1 cellular context compared by ENCODE assay signal in the genomic region with DNA sequence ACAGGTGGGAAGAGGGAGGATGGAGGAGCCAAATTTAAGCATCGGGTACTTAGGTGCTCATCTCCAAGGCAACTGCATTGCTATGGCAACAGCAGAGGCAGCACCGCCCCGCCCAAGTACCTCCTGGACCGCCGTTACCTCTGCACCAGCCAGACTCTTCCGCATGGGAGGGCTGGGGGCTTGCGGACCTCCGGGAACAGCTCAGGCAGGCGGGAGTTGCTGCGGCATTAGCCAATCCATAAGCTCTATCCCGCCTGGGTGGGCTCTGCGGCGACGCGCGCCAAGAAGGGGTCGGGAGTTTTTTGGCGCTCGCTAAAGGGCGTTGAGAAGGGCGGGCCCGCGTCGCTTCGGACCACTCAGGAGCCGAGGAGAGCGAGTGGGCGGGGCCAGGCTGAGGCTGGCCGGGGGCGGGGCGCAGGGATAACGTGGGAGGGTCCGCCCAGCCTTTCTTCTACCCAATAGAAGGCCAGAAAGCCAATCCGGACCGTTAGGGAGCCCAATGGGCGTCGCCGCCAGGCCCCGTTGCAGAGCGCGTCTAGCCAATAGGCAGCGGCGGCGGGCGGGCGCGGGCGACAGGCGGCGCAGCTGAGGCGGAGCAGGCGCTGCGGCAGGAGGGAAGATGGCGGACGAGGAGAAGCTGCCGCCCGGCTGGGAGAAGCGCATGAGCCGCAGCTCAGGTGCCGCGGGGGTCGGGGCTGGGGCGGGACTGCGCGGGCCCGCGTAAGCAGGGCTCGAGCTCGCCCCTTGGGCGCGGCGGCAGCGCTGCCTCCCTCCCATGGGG.
TF ChIP-seq lines count a peak whose summit lies in the region.

PIN1 (plus strand) TSS at position 593 of the 781 bp plus-strand sequence; CDS start at position 620, 27 bp downstream.

TF ChIP-seq in K562, 482 proteins besides CTCF, POLR2A, EP300 and RAD21 (continued from another document):
- TF ChIP-seq, protein P1, sequence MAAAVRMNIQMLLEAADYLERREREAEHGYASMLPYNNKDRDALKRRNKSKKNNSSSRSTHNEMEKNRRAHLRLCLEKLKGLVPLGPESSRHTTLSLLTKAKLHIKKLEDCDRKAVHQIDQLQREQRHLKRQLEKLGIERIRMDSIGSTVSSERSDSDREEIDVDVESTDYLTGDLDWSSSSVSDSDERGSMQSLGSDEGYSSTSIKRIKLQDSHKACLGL (CRISPR knock-in tag; IDR thresholded peaks at IDR 0.05; ENCODE audit: borderline replicate concordance, poor library complexity, severe bottlenecking): no peak
- no peak for TF ChIP-seq GABPA (tag; conservative IDR thresholded peaks at IDR 0.05; ENCODE audit: low read depth)
- no peak for TF ChIP-seq DPF2 (IDR thresholded peaks at IDR 0.05)
- no peak; the same call in 1 of the 2 replicates for TF ChIP-seq PATZ1 (CRISPR knock-in tag; IDR thresholded peaks at IDR 0.05; ENCODE audit: borderline replicate concordance)
- peak; percentile 53 for TF ChIP-seq TBP (optimal IDR thresholded peaks at IDR 0.05; ENCODE audit: low read depth, low read length)
- no peak for TF ChIP-seq ZKSCAN3 (CRISPR knock-in tag; IDR thresholded peaks at IDR 0.05)
- TF ChIP-seq, protein P2, sequence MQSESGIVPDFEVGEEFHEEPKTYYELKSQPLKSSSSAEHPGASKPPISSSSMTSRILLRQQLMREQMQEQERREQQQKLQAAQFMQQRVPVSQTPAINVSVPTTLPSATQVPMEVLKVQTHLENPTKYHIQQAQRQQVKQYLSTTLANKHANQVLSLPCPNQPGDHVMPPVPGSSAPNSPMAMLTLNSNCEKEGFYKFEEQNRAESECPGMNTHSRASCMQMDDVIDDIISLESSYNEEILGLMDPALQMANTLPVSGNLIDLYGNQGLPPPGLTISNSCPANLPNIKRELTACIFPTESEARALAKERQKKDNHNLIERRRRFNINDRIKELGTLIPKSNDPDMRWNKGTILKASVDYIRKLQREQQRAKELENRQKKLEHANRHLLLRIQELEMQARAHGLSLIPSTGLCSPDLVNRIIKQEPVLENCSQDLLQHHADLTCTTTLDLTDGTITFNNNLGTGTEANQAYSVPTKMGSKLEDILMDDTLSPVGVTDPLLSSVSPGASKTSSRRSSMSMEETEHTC (IDR thresholded peaks at IDR 0.05): no peak
- TF ChIP-seq CBX1 (IDR thresholded peaks at IDR 0.05; ENCODE audit: low read depth): no peak
- TF ChIP-seq USF1 (CRISPR knock-in tag; IDR thresholded peaks at IDR 0.05): 0 out of 2 replicates have a peak, but pooled peaks have one; percentile 37
- TF ChIP-seq ZNF444 (CRISPR knock-in tag; IDR thresholded peaks at IDR 0.05): no peak
- TF ChIP-seq CBX3 (IDR thresholded peaks at IDR 0.05; ENCODE audit: borderline replicate concordance in 1 of 2, low read length in 2 of 2): no peak; a peak in 1 of 3 replicates
- TF ChIP-seq SMAD3 (CRISPR knock-in tag; conservative IDR thresholded peaks at IDR 0.05): no peak
- TF ChIP-seq PML (IDR thresholded peaks at IDR 0.05; ENCODE audit: low read length): no peak
- TF ChIP-seq L3MBTL2 (IDR thresholded peaks at IDR 0.05): peak; percentile 65
- TF ChIP-seq POLR2AphosphoS2 (IDR thresholded peaks at IDR 0.05; ENCODE audit: low read length): 0 out of 2 replicates have a peak, but pooled peaks have one; percentile 72
- peak; percentile 94 for TF ChIP-seq ASH1L (IDR thresholded peaks at IDR 0.05; ENCODE audit: borderline replicate concordance, low read depth, partially characterized antibody)
- peak; percentile 100 for TF ChIP-seq MXI1 (IDR thresholded peaks at IDR 0.05; ENCODE audit: low read depth, low read length)
- peak; percentile 68; the same call in 1 of the 2 replicates for TF ChIP-seq PHF8 (IDR thresholded peaks at IDR 0.05; ENCODE audit: borderline replicate concordance, low read length)
- peak; percentile 94 for TF ChIP-seq LCOR (CRISPR knock-in tag; IDR thresholded peaks at IDR 0.05)
- TF ChIP-seq CC2D1A (IDR thresholded peaks at IDR 0.05): peak; percentile 13; the same call in 1 of the 2 replicates
- no peak for TF ChIP-seq LEF1 (IDR thresholded peaks at IDR 0.05)
- no peak for TF ChIP-seq SPI1 (IDR thresholded peaks at IDR 0.05; ENCODE audit: borderline replicate concordance, low read depth, low read length)
- peak; percentile 99 for TF ChIP-seq MYNN (IDR thresholded peaks at IDR 0.05)
- TF ChIP-seq MYNN (CRISPR knock-in tag; IDR thresholded peaks at IDR 0.05): no peak
- peak; percentile 59 for TF ChIP-seq SUPT5H (IDR thresholded peaks at IDR 0.05)
- TF ChIP-seq CREB1 (IDR thresholded peaks at IDR 0.05): peak; percentile 84
- TF ChIP-seq CREB1 (CRISPR knock-in tag; IDR thresholded peaks at IDR 0.05): peak; percentile 67
- no peak for TF ChIP-seq TRIM24 (IDR thresholded peaks at IDR 0.05)
- TF ChIP-seq JUNB (CRISPR knock-in tag; conservative IDR thresholded peaks at IDR 0.05): no peak
- no peak for TF ChIP-seq TAF9B (IDR thresholded peaks at IDR 0.05; ENCODE audit: partially characterized antibody)
- TF ChIP-seq ATF1 (CRISPR knock-in tag; IDR thresholded peaks at IDR 0.05): no peak
- peak; percentile 94 for TF ChIP-seq ATF1 (tag; IDR thresholded peaks at IDR 0.05)
- no peak for TF ChIP-seq MAFF (IDR thresholded peaks at IDR 0.05; ENCODE audit: low read length)
- no peak for TF ChIP-seq MEF2D (tag; conservative IDR thresholded peaks at IDR 0.05; ENCODE audit: low read depth)
- peak; percentile 76; the same call in 1 of the 2 replicates for TF ChIP-seq ZNF263 (CRISPR knock-in tag; IDR thresholded peaks at IDR 0.05; ENCODE audit: borderline replicate concordance)
- TF ChIP-seq OTX1 (CRISPR knock-in tag; IDR thresholded peaks at IDR 0.05): no peak
- TF ChIP-seq RFX5 (IDR thresholded peaks at IDR 0.05; ENCODE audit: low read depth, low read length): no peak
- TF ChIP-seq, protein P3, sequence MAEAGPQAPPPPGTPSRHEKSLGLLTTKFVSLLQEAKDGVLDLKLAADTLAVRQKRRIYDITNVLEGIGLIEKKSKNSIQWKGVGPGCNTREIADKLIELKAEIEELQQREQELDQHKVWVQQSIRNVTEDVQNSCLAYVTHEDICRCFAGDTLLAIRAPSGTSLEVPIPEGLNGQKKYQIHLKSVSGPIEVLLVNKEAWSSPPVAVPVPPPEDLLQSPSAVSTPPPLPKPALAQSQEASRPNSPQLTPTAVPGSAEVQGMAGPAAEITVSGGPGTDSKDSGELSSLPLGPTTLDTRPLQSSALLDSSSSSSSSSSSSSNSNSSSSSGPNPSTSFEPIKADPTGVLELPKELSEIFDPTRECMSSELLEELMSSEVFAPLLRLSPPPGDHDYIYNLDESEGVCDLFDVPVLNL (CRISPR knock-in tag; IDR thresholded peaks at IDR 0.05; ENCODE audit: low read depth): no peak
- no peak for TF ChIP-seq ELK3 (CRISPR knock-in tag; IDR thresholded peaks at IDR 0.05)
- 0 out of 2 replicates have a peak, but pooled peaks have one; percentile 57 for TF ChIP-seq XRCC5 (IDR thresholded peaks at IDR 0.05; ENCODE audit: low read depth, low read length)
- no peak for TF ChIP-seq HNRNPK (IDR thresholded peaks at IDR 0.05; ENCODE audit: low read depth, low read length, poor library complexity, severe bottlenecking)
- peak in 1 of 2 experiments; percentile 98 for TF ChIP-seq KDM1A (IDR thresholded peaks at IDR 0.05)
- TF ChIP-seq NFE2 (IDR thresholded peaks at IDR 0.05; ENCODE audit: low read depth): no peak; the same call in 1 of the 2 replicates
- TF ChIP-seq, protein P4, sequence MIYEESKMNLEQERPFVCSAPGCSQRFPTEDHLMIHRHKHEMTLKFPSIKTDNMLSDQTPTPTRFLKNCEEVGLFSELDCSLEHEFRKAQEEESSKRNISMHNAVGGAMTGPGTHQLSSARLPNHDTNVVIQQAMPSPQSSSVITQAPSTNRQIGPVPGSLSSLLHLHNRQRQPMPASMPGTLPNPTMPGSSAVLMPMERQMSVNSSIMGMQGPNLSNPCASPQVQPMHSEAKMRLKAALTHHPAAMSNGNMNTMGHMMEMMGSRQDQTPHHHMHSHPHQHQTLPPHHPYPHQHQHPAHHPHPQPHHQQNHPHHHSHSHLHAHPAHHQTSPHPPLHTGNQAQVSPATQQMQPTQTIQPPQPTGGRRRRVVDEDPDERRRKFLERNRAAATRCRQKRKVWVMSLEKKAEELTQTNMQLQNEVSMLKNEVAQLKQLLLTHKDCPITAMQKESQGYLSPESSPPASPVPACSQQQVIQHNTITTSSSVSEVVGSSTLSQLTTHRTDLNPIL (CRISPR knock-in tag; IDR thresholded peaks at IDR 0.05): no peak
- peak; percentile 63 for TF ChIP-seq PHF20 (IDR thresholded peaks at IDR 0.05; ENCODE audit: partially characterized antibody)
- TF ChIP-seq FOXK2 (conservative IDR thresholded peaks at IDR 0.05 in 1 of 2, IDR thresholded peaks at IDR 0.05 in 1 of 2; ENCODE audit: low read depth in 2 of 2): no peak
- TF ChIP-seq POU5F1 (IDR thresholded peaks at IDR 0.05; ENCODE audit: borderline replicate concordance, low read depth, low read length, partially characterized antibody): no peak
- peak; percentile 53 for TF ChIP-seq FIP1L1 (IDR thresholded peaks at IDR 0.05; ENCODE audit: low read depth, low read length, poor library complexity, severe bottlenecking)
- TF ChIP-seq, protein P5, sequence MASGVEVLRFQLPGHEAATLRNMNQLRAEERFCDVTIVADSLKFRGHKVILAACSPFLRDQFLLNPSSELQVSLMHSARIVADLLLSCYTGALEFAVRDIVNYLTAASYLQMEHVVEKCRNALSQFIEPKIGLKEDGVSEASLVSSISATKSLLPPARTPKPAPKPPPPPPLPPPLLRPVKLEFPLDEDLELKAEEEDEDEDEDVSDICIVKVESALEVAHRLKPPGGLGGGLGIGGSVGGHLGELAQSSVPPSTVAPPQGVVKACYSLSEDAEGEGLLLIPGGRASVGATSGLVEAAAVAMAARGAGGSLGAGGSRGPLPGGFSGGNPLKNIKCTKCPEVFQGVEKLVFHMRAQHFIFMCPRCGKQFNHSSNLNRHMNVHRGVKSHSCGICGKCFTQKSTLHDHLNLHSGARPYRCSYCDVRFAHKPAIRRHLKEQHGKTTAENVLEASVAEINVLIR (CRISPR knock-in tag; IDR thresholded peaks at IDR 0.05): peak; percentile 56; the same call in 1 of the 2 replicates
- no peak for TF ChIP-seq U2AF1 (optimal IDR thresholded peaks at IDR 0.05; ENCODE audit: low read depth, low read length)
- TF ChIP-seq POLR2G (IDR thresholded peaks at IDR 0.05; ENCODE audit: low read depth, low read length): peak; percentile 94
- no peak for TF ChIP-seq RFX7 (CRISPR knock-in tag; IDR thresholded peaks at IDR 0.05)
TF ChIP-seq in K562: peak in this region for 104.
